ENCODE assay signal across 8 cellular contexts in the genomic region with DNA sequence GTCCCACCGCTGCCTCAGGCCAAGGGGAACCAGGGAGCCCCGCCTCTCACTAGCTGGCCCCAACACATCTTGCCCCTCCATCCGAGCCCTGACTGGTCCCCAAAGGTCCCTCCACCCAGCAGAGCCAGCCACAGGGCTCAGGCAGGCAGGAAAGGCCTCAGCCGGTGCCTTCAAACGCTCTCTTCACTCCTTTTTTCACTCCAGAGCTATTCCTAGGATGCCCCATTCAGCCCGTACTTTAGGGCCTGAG. TPM values are rescaled to one million over a fixed set of nuclear protein-coding genes. Genes with fewer than 3 reads are reported as not detected.
DNase-seq lines count a peak whose midpoint lies in the region; ATAC-seq and TF ChIP-seq lines count a peak whose summit lies in the region.

No MANE protein-coding gene starts in this region.

- H3K4me1 Mint-ChIP-seq in IgD-negative memory B cell (peaks cover 29 to 36% (median 34%) of the 10 kb centered on the region in 3 donors), naive B cell (peaks cover 45 to 65% (median 56%) of the 10 kb centered on the region in 3 donors)

- H3K27ac ChIP-seq in cingulate gyrus (ENCODE audit: low read depth, low read length): peak overlapping the region; percentile 96

- DNase-seq in ACHN (peak; percentile 3), naive B cell (no peak), NCI-H1417 (lab: John Stamatoyannopoulos, UW) (no peak), GM13976 (ENCODE audit: low spot score) (no peak), HK-2 (ENCODE audit: unreplicated experiment) (no peak)
- DNase-seq in effector CD8-positive, alpha-beta T cell (lab: John Stamatoyannopoulos, UW): no peak

- H3K27me3 Mint-ChIP-seq in IgD-negative memory B cell (peaks cover 3% of the 10 kb centered on the region), naive B cell (no peaks in the 10 kb centered on the region)

- H3K4me3 Mint-ChIP-seq in IgD-negative memory B cell (peak overlapping the region; percentile 89 to 98 (median 95)), naive B cell (peak overlapping the region; percentile 87 to 97 (median 95))

- ATAC-seq in naive B cell (ENCODE audit: low read depth in 2 of 2): no peak

- peak overlapping the region; percentile 99 for H3K27ac Mint-ChIP-seq in IgD-negative memory B cell
- peak overlapping the region; percentile 99 to 100 (median 100) for H3K27ac Mint-ChIP-seq in naive B cell

- no peaks in the 10 kb centered on the region for H3K9me3 Mint-ChIP-seq in IgD-negative memory B cell
- H3K9me3 Mint-ChIP-seq in naive B cell: no peaks in the 10 kb centered on the region

- peaks cover 3% of the 10 kb centered on the region for H3K36me3 Mint-ChIP-seq in IgD-negative memory B cell
- peaks cover 0 to 11% of the 10 kb centered on the region in 2 donors for H3K36me3 Mint-ChIP-seq in naive B cell

- no peak for TF ChIP-seq CTCF in GM13976 (IDR thresholded peaks at IDR 0.05; ENCODE audit: borderline replicate concordance, control extremely low read depth, extremely low read depth, insufficient read depth, missing control alignments)

- in situ Hi-C loops in ACHN (cut with HindIII; ENCODE audit: low pct_ligation_motif_present, low pct_unique_long_range_greater_than_20kb, low sequenced_read_pairs) (no loop called here), GM13976 (cut with MboI; ENCODE audit: low sequenced_read_pairs, unreplicated experiment) (no loop called here)

RNA-seq across cellular contexts. Expression of a gene that starts 1.5 kb away (rescaled TPM):
- polyA plus RNA-seq in IgD-negative memory B cell: 123 TPM
- 100 to 1,000 TPM in 2 of 6 donors, 10 to 100 TPM in 4; 71.5 to 147 (median 83.5) TPM for polyA plus RNA-seq in naive B cell (ENCODE audit: low read depth in 6 of 6)

RNA-seq across cellular contexts. Expression of a gene that starts 7.2 kb away (rescaled TPM):
- polyA plus RNA-seq in IgD-negative memory B cell (91.4 TPM), naive B cell (ENCODE audit: low read depth in 6 of 6) (10 to 100 TPM; 52.6 to 98.7 (median 61.0) TPM)

RNA-seq across cellular contexts. Expression of a gene that starts 16.8 kb away (rescaled TPM):
- polyA plus RNA-seq in IgD-negative memory B cell: 1.2 TPM
- 1 to 10 TPM in 4 of 6 donors, under 1 TPM in 2; 0.68 to 3.8 (median 1.7) TPM for polyA plus RNA-seq in naive B cell (ENCODE audit: low read depth in 6 of 6)

RNA-seq across cellular contexts. Expression of a gene that starts 23.1 kb away (rescaled TPM):
- polyA plus RNA-seq in IgD-negative memory B cell: not detected
- polyA plus RNA-seq in naive B cell (ENCODE audit: low read depth in 6 of 6): under 1 TPM in 1 of 6 donors, not detected in 5; 0.25 TPM

RNA-seq across cellular contexts. Expression of a gene that starts 41.6 kb away (rescaled TPM):
- polyA plus RNA-seq in IgD-negative memory B cell (1.8 TPM), naive B cell (ENCODE audit: low read depth in 6 of 6) (1 to 10 TPM in 5 of 6 donors, not detected in 1; 1.1 to 2.1 (median 1.2) TPM)
